ENCODE assay signal across 1 cellular context in the genomic region with DNA sequence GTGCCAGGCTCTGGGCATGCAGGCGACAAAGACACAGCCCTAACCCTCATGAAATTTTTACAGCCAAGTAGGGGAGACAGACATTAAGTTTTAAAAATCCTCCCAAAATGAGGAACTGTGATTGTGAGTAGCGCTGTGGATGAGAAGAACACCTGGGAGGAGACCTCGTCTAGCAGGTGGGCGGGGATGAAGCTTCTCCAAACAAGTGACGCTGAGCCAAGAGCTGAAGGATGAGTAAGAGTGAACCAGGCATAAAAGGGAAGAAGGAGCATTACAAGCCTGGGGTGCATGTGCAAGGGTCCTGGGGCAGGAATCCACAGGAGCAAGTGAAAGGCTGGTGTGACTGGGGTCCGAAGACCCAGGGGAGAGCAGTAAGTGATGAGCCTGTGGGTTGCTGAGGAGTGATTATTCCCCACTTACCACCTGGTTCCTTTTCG.
A peak's percentile ranks its signal among the peaks of the same experiment; 100 is the strongest.
TF ChIP-seq lines count a peak whose summit lies in the region.

No MANE protein-coding gene starts in this region.

TF ChIP-seq in HepG2, 621 proteins besides CTCF, POLR2A, EP300 and RAD21 (continued from another document):
- TF ChIP-seq, protein P1, sequence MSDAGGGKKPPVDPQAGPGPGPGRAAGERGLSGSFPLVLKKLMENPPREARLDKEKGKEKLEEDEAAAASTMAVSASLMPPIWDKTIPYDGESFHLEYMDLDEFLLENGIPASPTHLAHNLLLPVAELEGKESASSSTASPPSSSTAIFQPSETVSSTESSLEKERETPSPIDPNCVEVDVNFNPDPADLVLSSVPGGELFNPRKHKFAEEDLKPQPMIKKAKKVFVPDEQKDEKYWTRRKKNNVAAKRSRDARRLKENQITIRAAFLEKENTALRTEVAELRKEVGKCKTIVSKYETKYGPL (CRISPR knock-in tag; IDR thresholded peaks at IDR 0.05): no peak
- TF ChIP-seq HMG20A (CRISPR knock-in tag; IDR thresholded peaks at IDR 0.05; ENCODE audit: borderline replicate concordance): no peak
- peak; percentile 74; the same call in 1 of the 2 replicates for TF ChIP-seq ZMYM3 (CRISPR knock-in tag; IDR thresholded peaks at IDR 0.05)
TF ChIP-seq in HepG2: peak in this region for 6.
